9 cellular contexts compared by ENCODE assay signal in genomic region chr2:62305421-62306176, GRCh38.
DNase-seq lines count a peak whose midpoint lies in the region; ATAC-seq, FAIRE-seq and TF ChIP-seq lines count a peak whose summit lies in the region.
"Had no signal": no experiment of that assay in that cellular context is flagged by ENCODE, and none has a peak within 500 bp of the region (broad histone marks: within the 10 kb centered on the region; RNA-seq: fewer than 3 reads in every experiment).

No MANE protein-coding gene starts in this region.

- no peaks in the 10 kb centered on the region for H3K36me3 Mint-ChIP-seq in T-cell

- H3K4me1 ChIP-seq in adrenal gland (replicated peaks in 1 of 2), result peaks cover 28 to 46% of the 10 kb centered on the region in 2 donors
- H3K4me1 ChIP-seq in osteoblast (ENCODE audit: insufficient read depth, low read length), result peaks cover 4% of the 10 kb centered on the region
- H3K4me1 ChIP-seq in tibial artery, result peaks cover 0 to 23% (median 6%) of the 10 kb centered on the region in 4 donors
- H3K4me1 ChIP-seq: SJSA1 had no signal

- H3K4me3 ChIP-seq in adrenal gland (no peak overlapping the region), osteoblast (ENCODE audit: insufficient read depth, low read length) (no peak overlapping the region), tibial artery (no peak overlapping the region)
- H3K4me3 ChIP-seq: SJSA1 had no signal

- H3K36me3 ChIP-seq in adrenal gland (replicated peaks in 1 of 2) (no peaks in the 10 kb centered on the region), osteoblast (ENCODE audit: insufficient read depth, low read length) (no peaks in the 10 kb centered on the region), tibial artery (no peaks in the 10 kb centered on the region)
- H3K36me3 ChIP-seq: SJSA1 had no signal

- H3K4me3 Mint-ChIP-seq in T-cell, result peak overlapping the region in 1 of 3 donors; percentile 59

- POLR2A ChIA-PET in T-cell (lab: Charles Lee), result interaction anchor here (0.6 to 0.7 kb wide), 2 partner anchors 28 to 845 kb away, joined by 3 read pairs; no protein-coding TSS in a partner anchor

- H3K27me3 ChIP-seq in adrenal gland, result no peaks in the 10 kb centered on the region
- no peaks in the 10 kb centered on the region for H3K27me3 ChIP-seq in osteoblast (ENCODE audit: insufficient read depth, low read length)
- no peaks in the 10 kb centered on the region for H3K27me3 ChIP-seq in tibial artery
- H3K27me3 ChIP-seq: SJSA1 had no signal

- CTCF ChIA-PET in T-cell (lab: Charles Lee), result no interaction called here

- H3K27ac ChIP-seq in adrenal gland (peak overlapping the region in 3 of 5 donors; percentile 18 to 90 (median 68)), osteoblast (ENCODE audit: low read depth, low read length) (no peak overlapping the region), tibial artery (no peak overlapping the region)
- H3K27ac ChIP-seq: SJSA1 had no signal

- peak overlapping the region; percentile 86 to 94 for H3K27ac Mint-ChIP-seq in T-cell

- TF ChIP-seq POLR2A in GM12891 (IDR thresholded peaks at IDR 0.05; ENCODE audit: low read depth, low read length) (no peak), adrenal gland (IDR thresholded peaks at IDR 0.05) (no peak)

- no peaks in the 10 kb centered on the region for H3K9me3 Mint-ChIP-seq in T-cell

- no peaks in the 10 kb centered on the region for H3K27me3 Mint-ChIP-seq in T-cell

- intact Hi-C loops in adrenal gland (cut with DNase I), result no loop called here
- intact Hi-C loops in head of caudate nucleus (cut with DNase I), result no loop called here
- intact Hi-C loops in tibial artery (cut with DNase I; ENCODE audit: low total_unique reads), result no loop called here

- H3K9me3 ChIP-seq in adrenal gland (replicated peaks in 1 of 3) (no peaks in the 10 kb centered on the region), osteoblast (ENCODE audit: low read depth, low read length) (no peaks in the 10 kb centered on the region), tibial artery (no peaks in the 10 kb centered on the region)
- H3K9me3 ChIP-seq: SJSA1 had no signal

- H3K79me2 ChIP-seq in osteoblast (ENCODE audit: insufficient read depth, low read length), result no peaks in the 10 kb centered on the region

- DNase-seq in GM12891 (ENCODE audit: insufficient read length, low spot score) (no peak), T-cell (peak in 1 of 34 experiments; percentile 31), adrenal gland (peak in 2 of 7 donors; percentile 48 to 68), osteoblast (ENCODE audit: insufficient read length, low spot score, missing footprints) (no peak), RPMI8226 (no peak), head of caudate nucleus (no peak), tibial artery (no peak)
- DNase-seq in stimulated activated CD4-positive, alpha-beta T cell treated with anti-CD3 and anti-CD28 coated beads, Interleukin-1b, Interleukin-23, amount 100 ng/mL, for 4 hours (ENCODE audit: low read depth in 2 of 2), result peak; percentile 35 to 42

- peak; percentile 54 for FAIRE-seq in GM12891 (lab: Jason Lieb, UNC)

- TF ChIP-seq CTCF in adrenal gland (IDR thresholded peaks at IDR 0.05) (no peak), osteoblast (IDR thresholded peaks at IDR 0.05; ENCODE audit: extremely low read depth, low read depth, low read length) (no peak), tibial artery (IDR thresholded peaks at IDR 0.05) (no peak)

- H3K4me2 ChIP-seq in osteoblast (ENCODE audit: insufficient read depth, low read length), result no peak overlapping the region

- H4K20me1 ChIP-seq in osteoblast (ENCODE audit: insufficient read depth, low read length), result no peaks in the 10 kb centered on the region

- H2AFZ ChIP-seq in osteoblast (ENCODE audit: low read length), result no peak overlapping the region

- WGBS in adrenal gland, 4 donors, result 72 to 84% (median 77%) methylated on average over 11 to 12 of the region's 12 CpGs

- ATAC-seq in T-cell (replicated peaks in 1 of 4), result peak in 3 of 4 experiments; percentile 7 to 29 (median 17)

- peaks cover 86 to 89% (median 88%) of the 10 kb centered on the region in 3 donors for H3K4me1 Mint-ChIP-seq in T-cell

TF ChIP-seq in GM12891, 5 proteins besides CTCF, POLR2A, EP300 and RAD21:
- TF ChIP-seq SPI1 (IDR thresholded peaks at IDR 0.05; ENCODE audit: low read depth, low read length) (no peak), TAF1 (IDR thresholded peaks at IDR 0.05; ENCODE audit: low read depth, low read length) (no peak), POLR2AphosphoS5 (IDR thresholded peaks at IDR 0.05; ENCODE audit: low read depth, low read length) (no peak), PAX5 (IDR thresholded peaks at IDR 0.05; ENCODE audit: insufficient read depth, low read length, severe bottlenecking) (no peak), POU2F2 (IDR thresholded peaks at IDR 0.05; ENCODE audit: low read depth, low read length) (no peak)

Comparison
In these comparisons a context has a peak if more than half of its experiments do, and no peak if none do; other contexts are left out.
1. DNase-seq: peak in stimulated activated CD4-positive, alpha-beta T cell treated with anti-CD3 and anti-CD28 coated beads, Interleukin-1b, Interleukin-23, amount 100 ng/mL, for 4 hours (2 of 2); none in GM12891 (single experiment), osteoblast (single experiment), RPMI8226 (single experiment), head of caudate nucleus (0 of 42) and tibial artery (0 of 2).
2. H3K27ac ChIP-seq: peak in adrenal gland (3 of 5); none in osteoblast (single experiment) and tibial artery (0 of 2).